In the genomic region with DNA sequence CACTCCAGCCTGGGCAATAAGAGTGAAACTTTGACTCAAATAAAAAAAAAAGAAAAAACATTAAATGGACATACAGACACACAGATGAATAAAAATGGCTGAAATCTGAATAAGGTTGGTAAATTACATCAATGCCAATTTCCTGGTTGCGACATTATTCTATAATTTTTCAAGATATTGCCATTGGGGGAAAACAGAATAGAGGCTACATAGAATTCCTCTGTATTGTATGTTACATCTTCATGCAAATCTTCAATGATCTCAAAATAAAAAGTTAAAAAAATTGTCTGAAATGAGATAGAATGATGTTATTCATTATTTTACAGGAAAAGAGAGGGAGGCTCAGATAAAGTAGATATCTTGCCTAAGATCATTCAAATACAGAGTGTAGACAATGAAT, we compare ENCODE assay signal across 7 cellular contexts.
"Had no signal": no experiment of that assay in that cellular context is flagged by ENCODE, and none has a peak within 500 bp of the region (broad histone marks: within the 10 kb centered on the region; RNA-seq: fewer than 3 reads in every experiment).

No MANE protein-coding gene starts in this region.

- H3K4me1 Mint-ChIP-seq: IgD-negative memory B cell had no signal

- ATAC-seq: HepG2, K562 had no signal

- H3K36me3 Mint-ChIP-seq: IgD-negative memory B cell had no signal

- DNase-seq: IMR-90, KBM-7, KG1 had no signal

- H3K27ac Mint-ChIP-seq: IgD-negative memory B cell had no signal

- H3K4me3 ChIP-seq: K562 had no signal

- H3K27me3 Mint-ChIP-seq: IgD-negative memory B cell had no signal

- H3K4me3 Mint-ChIP-seq: IgD-negative memory B cell had no signal

- H3K27ac ChIP-seq: HL-60 had no signal
